In the genomic region with DNA sequence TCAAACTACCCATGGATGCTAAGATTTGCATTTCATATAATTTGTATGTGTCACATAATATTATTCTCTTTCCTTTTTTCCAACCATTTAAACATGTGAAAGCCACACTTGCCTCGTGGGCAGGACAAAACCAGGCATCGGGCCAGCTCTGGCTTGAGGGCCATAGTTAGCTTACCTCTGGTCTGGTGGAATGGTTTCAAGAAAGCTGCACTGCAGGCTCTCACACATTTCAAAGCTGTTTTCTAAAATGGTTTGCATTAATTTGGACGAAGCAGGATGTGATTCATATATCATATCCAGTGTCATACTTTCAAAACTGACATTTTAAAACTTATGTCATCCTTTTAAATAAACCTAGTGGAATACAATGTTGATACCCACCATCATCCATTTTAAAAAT, we compare ENCODE assay signal across 12 cellular contexts.
DNase-seq lines count a peak whose midpoint lies in the region; ATAC-seq and TF ChIP-seq lines count a peak whose summit lies in the region.
"Had no signal": no experiment of that assay in that cellular context is flagged by ENCODE, and none has a peak within 500 bp of the region (broad histone marks: within the 10 kb centered on the region; RNA-seq: fewer than 3 reads in every experiment).

No MANE protein-coding gene starts in this region.

- peaks cover 4 to 32% of the 10 kb centered on the region in 2 donors for H3K36me3 Mint-ChIP-seq in CD4-positive, alpha-beta memory T cell
- peaks cover 33% of the 10 kb centered on the region for H3K36me3 Mint-ChIP-seq in activated naive CD8-positive, alpha-beta T cell treated with anti-CD3 and anti-CD28 coated beads, Interleukin-2, amount 50 U/mL, for 24 hours (ENCODE audit: low read depth)
- H3K36me3 Mint-ChIP-seq: naive B cell had no signal

- H3K9me3 ChIP-seq in CD4-positive, alpha-beta memory T cell (ENCODE audit: control insufficient read depth in 1 of 2, low read length in 2 of 2), result no peaks in the 10 kb centered on the region
- H3K9me3 ChIP-seq in left lung, result no peaks in the 10 kb centered on the region
- H3K9me3 ChIP-seq: esophagus squamous epithelium had no signal

- CTCF ChIA-PET in CD4-positive, alpha-beta memory T cell (lab: Charles Lee; ENCODE audit: partially characterized antibody), result interaction anchor here (1.0 kb wide), 1 partner anchor 61 kb away, joined by 3 read pairs; no protein-coding TSS in a partner anchor

- DNase-seq in CD4-positive, alpha-beta memory T cell, result no peak
- DNase-seq in LHCN-M2 (ENCODE audit: low read depth), result peak; percentile 9
- no peak for DNase-seq in activated naive CD8-positive, alpha-beta T cell treated with anti-CD3 and anti-CD28 coated beads, Interleukin-2, amount 50 U/mL, for 24 hours
- DNase-seq in myocyte (ENCODE audit: low read depth), result peak; percentile 30
- no peak for DNase-seq in SKM-1 (lab: John Stamatoyannopoulos, UW; ENCODE audit: unreplicated experiment)
- no peak for DNase-seq in epidermal melanocyte (ENCODE audit: insufficient read length, low spot score)
- no peak for DNase-seq in left lung
- DNase-seq: esophagus squamous epithelium, islet precursor cell, naive B cell had no signal

- TF ChIP-seq CTCF in left lung (IDR thresholded peaks at IDR 0.05), result no peak

- H3K4me1 ChIP-seq in CD4-positive, alpha-beta memory T cell (ENCODE audit: insufficient read depth, low read length), result peaks cover 63% of the 10 kb centered on the region
- H3K4me1 ChIP-seq in left lung, result peaks cover 0 to 4% of the 10 kb centered on the region in 2 donors

- H3K27me3 Mint-ChIP-seq in CD4-positive, alpha-beta memory T cell, result no peaks in the 10 kb centered on the region
- H3K27me3 Mint-ChIP-seq in activated naive CD8-positive, alpha-beta T cell treated with anti-CD3 and anti-CD28 coated beads, Interleukin-2, amount 50 U/mL, for 24 hours, result no peaks in the 10 kb centered on the region
- H3K27me3 Mint-ChIP-seq: naive B cell had no signal

- no peaks in the 10 kb centered on the region for H3K9me3 Mint-ChIP-seq in CD4-positive, alpha-beta memory T cell
- H3K9me3 Mint-ChIP-seq in activated naive CD8-positive, alpha-beta T cell treated with anti-CD3 and anti-CD28 coated beads, Interleukin-2, amount 50 U/mL, for 24 hours, result no peaks in the 10 kb centered on the region
- H3K9me3 Mint-ChIP-seq: naive B cell had no signal

- H3K4me1 Mint-ChIP-seq in CD4-positive, alpha-beta memory T cell, result peaks cover 37 to 72% (median 54%) of the 10 kb centered on the region in 4 donors
- H3K4me1 Mint-ChIP-seq in activated naive CD8-positive, alpha-beta T cell treated with anti-CD3 and anti-CD28 coated beads, Interleukin-2, amount 50 U/mL, for 24 hours, result peaks cover 72% of the 10 kb centered on the region

- POLR2A ChIA-PET in CD4-positive, alpha-beta memory T cell (lab: Charles Lee; ENCODE audit: partially characterized antibody), result interaction anchor here (0.7 to 24.4 kb wide), 7 partner anchors 17 to 91 kb away, joined by 3 to 1022 read pairs (median 5); a partner anchor contains a TSS

- intact Hi-C loops in CD4-positive, alpha-beta memory T cell (cut with micrococcal nuclease), result no loop called here
- intact Hi-C loops in left lung (cut with DNase I), result no loop called here

- H3K36me3 ChIP-seq in CD4-positive, alpha-beta memory T cell (ENCODE audit: insufficient read depth, low read length), result no peaks in the 10 kb centered on the region
- no peaks in the 10 kb centered on the region for H3K36me3 ChIP-seq in left lung
- H3K36me3 ChIP-seq: esophagus squamous epithelium had no signal

- peak overlapping the region in 2 of 8 donors; percentile 24 to 61 for H3K4me3 Mint-ChIP-seq in CD4-positive, alpha-beta memory T cell
- H3K4me3 Mint-ChIP-seq in activated naive CD8-positive, alpha-beta T cell treated with anti-CD3 and anti-CD28 coated beads, Interleukin-2, amount 50 U/mL, for 24 hours, result peak overlapping the region; percentile 38
- H3K4me3 Mint-ChIP-seq: naive B cell had no signal

- no peak overlapping the region for H3K4me3 ChIP-seq in CD4-positive, alpha-beta memory T cell (ENCODE audit: low read length in 2 of 2)
- H3K4me3 ChIP-seq in left lung, result no peak overlapping the region
- H3K4me3 ChIP-seq: esophagus squamous epithelium had no signal

- peak; percentile 41 for ATAC-seq in activated naive CD8-positive, alpha-beta T cell treated with anti-CD3 and anti-CD28 coated beads, Interleukin-2, amount 50 U/mL, for 24 hours
- ATAC-seq in HG03135 (IDR thresholded peaks at IDR 0.05; ENCODE audit: unreplicated experiment) (no peak), left lung (no peak)

- H3K27me3 ChIP-seq in CD4-positive, alpha-beta memory T cell (ENCODE audit: insufficient read depth, low read length), result no peaks in the 10 kb centered on the region
- H3K27me3 ChIP-seq in left lung, result no peaks in the 10 kb centered on the region
- H3K27me3 ChIP-seq: esophagus squamous epithelium had no signal

- peak overlapping the region in 4 of 7 donors; percentile 19 to 84 (median 69) for H3K27ac Mint-ChIP-seq in CD4-positive, alpha-beta memory T cell
- peak overlapping the region; percentile 82 for H3K27ac Mint-ChIP-seq in activated naive CD8-positive, alpha-beta T cell treated with anti-CD3 and anti-CD28 coated beads, Interleukin-2, amount 50 U/mL, for 24 hours

- H3K27ac ChIP-seq in CD4-positive, alpha-beta memory T cell (ENCODE audit: low read depth, low read length), result no peak overlapping the region
- no peak overlapping the region for H3K27ac ChIP-seq in left lung
- H3K27ac ChIP-seq: esophagus squamous epithelium, VCaP had no signal

Comparison
In these comparisons a context has a peak if more than half of its experiments do, and no peak if none do; other contexts are left out.
1. DNase-seq: peak in LHCN-M2 (single experiment) and myocyte (single experiment); none in CD4-positive, alpha-beta memory T cell (0 of 5), activated naive CD8-positive, alpha-beta T cell treated with anti-CD3 and anti-CD28 coated beads, Interleukin-2, amount 50 U/mL, for 24 hours (single experiment), SKM-1 (single experiment), epidermal melanocyte (single experiment) and left lung (0 of 2).